In genomic region chr2:218273908-218274249, GRCh38 we compare ENCODE assay signal across 11 cellular contexts. TPM values are rescaled to one million over a fixed set of nuclear protein-coding genes. Genes with fewer than 3 reads are reported as not detected.
A peak's percentile ranks its signal among the peaks of the same experiment; 100 is the strongest.
DNase-seq lines count a peak whose midpoint lies in the region; ATAC-seq and TF ChIP-seq lines count a peak whose summit lies in the region.
"Had no signal": no experiment of that assay in that cellular context is flagged by ENCODE, and none has a peak within 500 bp of the region (broad histone marks: within the 10 kb centered on the region; RNA-seq: fewer than 3 reads in every experiment).

No MANE protein-coding gene starts in this region.

- H3K4me3 Mint-ChIP-seq in CD8-positive, alpha-beta T cell = no peak overlapping the region
- H3K4me3 Mint-ChIP-seq in T-helper 17 cell = no peak overlapping the region
- H3K4me3 Mint-ChIP-seq in stimulated activated effector memory CD8-positive, alpha-beta T cell treated with anti-CD3 and anti-CD28 coated beads, Interleukin-12 subunit alpha, Interleukin-12 subunit beta, amount 100 ng/mL, for 72 hours = no peak overlapping the region

- H3K27me3 ChIP-seq in CD8-positive, alpha-beta T cell (ENCODE audit: insufficient read depth, low read length) = no peaks in the 10 kb centered on the region
- H3K27me3 ChIP-seq: BLaER1 treated with 17β-estradiol and CSF1 and Interleukin-3, amounts not matched to agents 10 nM and 100 nM had no signal

- H3K9me3 ChIP-seq in CD8-positive, alpha-beta T cell (ENCODE audit: low read length) = no peaks in the 10 kb centered on the region
- H3K9me3 ChIP-seq in T-helper 17 cell (ENCODE audit: control insufficient read depth, low read length, poor library complexity, severe bottlenecking) = no peaks in the 10 kb centered on the region
- H3K9me3 ChIP-seq: BLaER1 treated with 17β-estradiol and CSF1 and Interleukin-3, amounts not matched to agents 10 nM and 100 nM had no signal

- intact Hi-C loops in CD8-positive, alpha-beta T cell (cut with DNase I, micrococcal nuclease) = loop anchor here (5.0 to 10.0 kb wide), 5 partner anchors 373 to 1862 kb away; partner anchors contain the start of genes CNPPD1 (in 1 of the 2), RETREG2 (in 1 of the 2), SMARCAL1 (in 1 of the 2) and WNT10A (in 1 of the 2)
- intact Hi-C loops in left colon (cut with DNase I, micrococcal nuclease) = loop anchor here in 1 of 2 donors (5.0 kb wide), 1 partner anchor 87 kb away; no protein-coding TSS in a partner anchor

- H3K4me1 Mint-ChIP-seq in CD8-positive, alpha-beta T cell (ENCODE audit: low read depth) = peaks cover 46% of the 10 kb centered on the region
- H3K4me1 Mint-ChIP-seq in T-helper 17 cell = peaks cover 36% of the 10 kb centered on the region
- H3K4me1 Mint-ChIP-seq in stimulated activated effector memory CD8-positive, alpha-beta T cell treated with anti-CD3 and anti-CD28 coated beads, Interleukin-12 subunit alpha, Interleukin-12 subunit beta, amount 100 ng/mL, for 72 hours = peaks cover 47% of the 10 kb centered on the region

- H3K27ac Mint-ChIP-seq in CD8-positive, alpha-beta T cell = peak overlapping the region; percentile 57
- H3K27ac Mint-ChIP-seq in T-helper 17 cell = peak overlapping the region; percentile 43
- H3K27ac Mint-ChIP-seq in stimulated activated effector memory CD8-positive, alpha-beta T cell treated with anti-CD3 and anti-CD28 coated beads, Interleukin-12 subunit alpha, Interleukin-12 subunit beta, amount 100 ng/mL, for 72 hours = peak overlapping the region; percentile 89

- no peak overlapping the region for H3K4me3 ChIP-seq in CD8-positive, alpha-beta T cell (ENCODE audit: low read depth, low read length)
- H3K4me3 ChIP-seq: BLaER1 treated with 17β-estradiol and CSF1 and Interleukin-3, amounts not matched to agents 10 nM and 100 nM had no signal

- POLR2A ChIA-PET in CD8-positive, alpha-beta T cell (lab: Charles Lee) = interaction anchor here (4.4 to 5.6 kb wide), 3 partner anchors 10 to 123 kb away, joined by 19 to 58 read pairs (median 36); partner anchors contain the start of gene TMBIM1

- no peak for DNase-seq in CD8-positive, alpha-beta T cell
- no peak for DNase-seq in T-helper 17 cell
- peak; percentile 45 to 64 for DNase-seq in left colon
- no peak for DNase-seq in stimulated activated effector memory CD8-positive, alpha-beta T cell treated with anti-CD3 and anti-CD28 coated beads, Interleukin-12 subunit alpha, Interleukin-12 subunit beta, amount 100 ng/mL, for 72 hours (ENCODE audit: low spot score in 2 of 2)
- DNase-seq in stimulated activated CD4-positive, alpha-beta T cell treated with anti-CD3 and anti-CD28 coated beads, Interleukin-12 subunit alpha, Interleukin-12 subunit beta, amount 100 ng/mL, for 4 hours = no peak
- DNase-seq: activated CD4-positive, alpha-beta T cell treated with anti-CD3 and anti-CD28 coated beads for 48 hours; NCI-H524 treated with DMSO at 0.1 percent for 48 hours; T-helper 1 cell had no signal

- ATAC-seq in CD8-positive, alpha-beta T cell = no peak
- ATAC-seq in T-helper 17 cell (no peak), left colon (peak; percentile 34), HG02763 (IDR thresholded peaks at IDR 0.05; ENCODE audit: unreplicated experiment) (no peak), GM18873 (IDR thresholded peaks at IDR 0.05; ENCODE audit: low FRiP score, unreplicated experiment) (no peak)
- no peak for ATAC-seq in stimulated activated effector memory CD8-positive, alpha-beta T cell treated with anti-CD3 and anti-CD28 coated beads, Interleukin-12 subunit alpha, Interleukin-12 subunit beta, amount 100 ng/mL, for 72 hours

- H3K36me3 Mint-ChIP-seq in CD8-positive, alpha-beta T cell = peaks cover 66% of the 10 kb centered on the region
- H3K36me3 Mint-ChIP-seq in T-helper 17 cell (ENCODE audit: low read depth) = peaks cover 13% of the 10 kb centered on the region
- peaks cover 100% of the 10 kb centered on the region for H3K36me3 Mint-ChIP-seq in stimulated activated effector memory CD8-positive, alpha-beta T cell treated with anti-CD3 and anti-CD28 coated beads, Interleukin-12 subunit alpha, Interleukin-12 subunit beta, amount 100 ng/mL, for 72 hours

- no peak for TF ChIP-seq CTCF in CD8-positive, alpha-beta T cell (IDR thresholded peaks at IDR 0.05)

- H3K4me1 ChIP-seq in CD8-positive, alpha-beta T cell (ENCODE audit: insufficient read depth, low read length) = peaks cover 30% of the 10 kb centered on the region

- H3K9me3 Mint-ChIP-seq in CD8-positive, alpha-beta T cell = no peaks in the 10 kb centered on the region
- no peaks in the 10 kb centered on the region for H3K9me3 Mint-ChIP-seq in stimulated activated effector memory CD8-positive, alpha-beta T cell treated with anti-CD3 and anti-CD28 coated beads, Interleukin-12 subunit alpha, Interleukin-12 subunit beta, amount 100 ng/mL, for 72 hours

- no peak overlapping the region for H3K27ac ChIP-seq in CD8-positive, alpha-beta T cell (ENCODE audit: low read depth, low read length)

- H3K36me3 ChIP-seq in CD8-positive, alpha-beta T cell (ENCODE audit: insufficient read depth, low read length) = peaks cover 45% of the 10 kb centered on the region

- CTCF ChIA-PET in CD8-positive, alpha-beta T cell (lab: Charles Lee) = interaction anchor here (0.6 to 8.3 kb wide), 12 partner anchors 17 to 192 kb away, joined by 3 to 340 read pairs (median 4); partner anchors contain the start of genes CATIP, CTDSP1, CXCR1 and TMBIM1

- no peaks in the 10 kb centered on the region for H3K27me3 Mint-ChIP-seq in CD8-positive, alpha-beta T cell (ENCODE audit: low read depth)
- H3K27me3 Mint-ChIP-seq in T-helper 17 cell = no peaks in the 10 kb centered on the region

RNA-seq across cellular contexts. Expression of gene PNKD, which starts 3.6 kb away (rescaled TPM):
- total RNA-seq in CD8-positive, alpha-beta T cell = 1 to 10 TPM; 7.1 to 7.2 TPM
- total RNA-seq in T-helper 17 cell (10 to 100 TPM; 21.1 to 31.2 TPM), left colon (100 to 1,000 TPM; 103 to 119 TPM)

RNA-seq across cellular contexts. Expression of gene AAMP, which starts 3.9 kb away (rescaled TPM):
- 10 to 100 TPM; 44.7 to 50.4 TPM for total RNA-seq in CD8-positive, alpha-beta T cell
- 10 to 100 TPM; 46.8 to 47.0 TPM for total RNA-seq in T-helper 17 cell
- 10 to 100 TPM; 96.2 to 97.2 TPM for total RNA-seq in left colon

RNA-seq across cellular contexts. Expression of gene GPBAR1, which starts 13.1 kb away (rescaled TPM):
- 1 to 10 TPM; 2.2 to 2.5 TPM for total RNA-seq in CD8-positive, alpha-beta T cell
- total RNA-seq in T-helper 17 cell (1 to 10 TPM; 1.5 to 2.7 TPM), left colon (1 to 10 TPM; 1.8 to 3.0 TPM)

RNA-seq across cellular contexts. Expression of gene TMBIM1, which starts 18.4 kb away (rescaled TPM):
- total RNA-seq in CD8-positive, alpha-beta T cell = 10 to 100 TPM; 80.8 to 86.7 TPM
- total RNA-seq in T-helper 17 cell = 100 to 1,000 TPM in 1 of 2 donors, 10 to 100 TPM in 1; 97.4 to 121 TPM
- total RNA-seq in left colon = 100 to 1,000 TPM; 317 to 426 TPM

RNA-seq across cellular contexts. Expression of gene ARPC2, which starts 56.9 kb away (rescaled TPM):
- total RNA-seq in CD8-positive, alpha-beta T cell = 100 to 1,000 TPM; 521 to 547 TPM
- total RNA-seq in T-helper 17 cell = 100 to 1,000 TPM; 424 to 467 TPM
- total RNA-seq in left colon = 100 to 1,000 TPM; 304 to 347 TPM

Comparison
In these comparisons a context has a peak if more than half of its experiments do, and no peak if none do; other contexts are left out.
1. DNase-seq: peak in left colon (2 of 2); none in CD8-positive, alpha-beta T cell (0 of 7), T-helper 17 cell (0 of 3), stimulated activated effector memory CD8-positive, alpha-beta T cell treated with anti-CD3 and anti-CD28 coated beads, Interleukin-12 subunit alpha, Interleukin-12 subunit beta, amount 100 ng/mL, for 72 hours (0 of 2) and stimulated activated CD4-positive, alpha-beta T cell treated with anti-CD3 and anti-CD28 coated beads, Interleukin-12 subunit alpha, Interleukin-12 subunit beta, amount 100 ng/mL, for 4 hours (single experiment).
2. Peak in every context shown above with its lines, with median percentiles within 50 percentile points of each other: H3K27ac Mint-ChIP-seq.